ENCODE assay signal across 34 cellular contexts in the genomic region with DNA sequence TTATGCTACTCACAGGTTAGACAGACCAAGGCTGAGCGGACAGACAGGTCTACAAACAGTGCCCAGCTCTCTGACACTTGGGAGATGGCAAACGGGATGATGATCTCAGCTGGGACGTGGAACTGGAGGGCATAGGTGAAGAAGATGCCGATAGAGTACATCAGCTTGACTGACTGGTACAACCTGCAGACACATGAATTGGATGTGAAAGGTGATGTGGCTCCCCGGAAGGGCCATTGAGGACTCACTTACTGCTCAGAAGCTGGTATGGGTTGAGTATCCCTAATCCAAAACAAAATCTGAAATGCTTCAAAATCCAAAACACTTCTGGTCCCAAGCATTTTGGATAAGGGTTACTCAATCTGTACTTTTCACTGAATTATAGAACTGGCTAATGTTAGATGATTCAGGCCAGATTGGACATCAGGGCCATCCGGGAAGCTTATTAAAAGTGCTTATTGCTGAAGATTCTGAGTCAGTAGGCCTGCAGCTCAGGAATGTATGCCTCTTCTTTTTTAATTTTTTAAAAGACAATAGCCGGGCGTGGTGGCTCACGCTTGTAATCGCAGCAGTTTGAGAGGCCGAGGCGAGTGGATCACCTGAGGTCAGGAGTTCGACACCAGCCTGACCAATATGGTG. TPM values are rescaled to one million over a fixed set of nuclear protein-coding genes. Genes with fewer than 3 reads are reported as not detected.
"Had no signal": no experiment of that assay in that cellular context is flagged by ENCODE, and none has a peak within 500 bp of the region (broad histone marks: within the 10 kb centered on the region; RNA-seq: fewer than 3 reads in every experiment).

No MANE protein-coding gene starts in this region.

- H3K4me3 ChIP-seq: left ventricle myocardium inferior, lung, neural progenitor cell, right atrium auricular region, right lobe of liver, smooth muscle cell, tibial nerve, upper lobe of left lung, vagina had no signal

- H3K27me3 ChIP-seq: neural progenitor cell, neutrophil, right atrium auricular region, right lobe of liver, tibial nerve, upper lobe of left lung, vagina had no signal

- H3K9ac ChIP-seq: neural progenitor cell had no signal

- H3K4me1 ChIP-seq: left ventricle myocardium inferior, neural progenitor cell, right atrium auricular region, right lobe of liver, tibial nerve, upper lobe of left lung, vagina had no signal

- DNase-seq: islet precursor cell; left ventricle myocardium inferior; mesendoderm; naive B cell; natural killer cell; nephron progenitor cell; occipital lobe; right lobe of liver; stimulated activated CD4-positive, alpha-beta T cell treated with anti-CD3 and anti-CD28 coated beads, Interleukin-1b, Interleukin-23, amount 100 ng/mL, for 48 hours; stimulated activated CD4-positive, alpha-beta T cell treated with anti-CD3 and anti-CD28 coated beads, Interleukin-2, amount 100 ng/mL, for 48 hours; stimulated activated CD4-positive, alpha-beta T cell treated with anti-CD3 and anti-CD28 coated beads, Interleukin-4, amount 100 ng/mL, for 4 hours; stimulated activated CD8-positive, alpha-beta memory T cell treated with anti-CD3 and anti-CD28 coated beads, Interleukin-4, amount 100 ng/mL, for 48 hours; stimulated activated naive CD4-positive, alpha-beta T cell treated with Interleukin-2 at 50 U/mL for 16 hours; stimulated activated naive CD8-positive, alpha-beta T cell treated with anti-CD3 and anti-CD28 coated beads, Interleukin-15, amount 100 ng/mL, for 72 hours; substantia nigra; upper lobe of left lung had no signal

- H3K36me3 ChIP-seq: left ventricle myocardium inferior, neural progenitor cell, neutrophil, right atrium auricular region, right lobe of liver, tibial nerve, upper lobe of left lung, vagina had no signal

- H2AFZ ChIP-seq: neural progenitor cell had no signal

- H3K4me2 ChIP-seq: neural progenitor cell, smooth muscle cell had no signal

- H3K9me3 ChIP-seq: left ventricle myocardium inferior, neutrophil, right atrium auricular region, right lobe of liver, tibial nerve, upper lobe of left lung, vagina had no signal

- H3K27ac ChIP-seq: left ventricle myocardium inferior, neural progenitor cell, neutrophil, right atrium auricular region, right lobe of liver, tibial nerve, upper lobe of left lung, vagina had no signal

RNA-seq across cellular contexts. Expression of gene SLC36A3, which starts 22.4 kb away (rescaled TPM):
- total RNA-seq: kidney epithelial cell, left ventricle myocardium inferior, lower leg skin, lung, mesothelial cell of epicardium, mononuclear cell, natural killer cell, occipital lobe, osteocyte, progenitor cell of endocrine pancreas, pulmonary artery endothelial cell, renal cortical epithelial cell, right atrium auricular region, right lobe of liver, skeletal muscle tissue, smooth muscle cell, temporal lobe, tibial nerve, upper lobe of left lung, urinary bladder, vagina had no signal
- polyA plus RNA-seq: lung, smooth muscle cell, urinary bladder had no signal
